In genomic region chr20:59472059-59472458, GRCh38 we compare ENCODE assay signal across 27 cellular contexts.
"Had no signal": no experiment of that assay in that cellular context is flagged by ENCODE, and none has a peak within 500 bp of the region (broad histone marks: within the 10 kb centered on the region; RNA-seq: fewer than 3 reads in every experiment).

No MANE protein-coding gene starts in this region.

- ATAC-seq: foreskin keratinocyte; heart right ventricle; left lung; lower lobe of right lung; natural killer cell; stimulated activated memory B cell treated with anti-CD40 and anti-IgM and Interleukin-4, amounts not matched to agents 10 μg/mL and 1 μg/mL and 100 μg/mL, for 72 hours; stimulated activated naive CD8-positive, alpha-beta T cell treated with anti-CD3 and anti-CD28 coated beads, Interleukin-15, amount 100 ng/mL, for 72 hours had no signal

- H3K27me3 ChIP-seq: foreskin keratinocyte, ovary, sigmoid colon, upper lobe of left lung, vagina had no signal

- H3K36me3 ChIP-seq: esophagus muscularis mucosa, heart right ventricle, left lung, lower lobe of right lung, ovary, prostate gland, sigmoid colon, upper lobe of left lung, vagina had no signal

- H3K4me1 ChIP-seq: esophagus muscularis mucosa, foreskin keratinocyte, heart right ventricle, left lung, lower lobe of right lung, prostate gland, sigmoid colon, upper lobe of left lung, vagina had no signal

- DNase-seq: activated CD4-positive, alpha-beta T cell treated with anti-CD3 and anti-CD28 coated beads for 4 hours; activated CD4-positive, alpha-beta T cell treated with anti-CD3 and anti-CD28 coated beads, Interleukin-2, amount 50 U/mL, for 4 hours; activated CD8-positive, alpha-beta memory T cell treated with anti-CD3 and anti-CD28 coated beads for 24 hours; activated effector memory CD4-positive, alpha-beta T cell treated with Interleukin-2 at 50 U/mL for 16 hours; activated naive CD4-positive, alpha-beta T cell treated with Interleukin-2 at 50 U/mL for 16 hours; anterior cingulate cortex; endodermal cell; foreskin keratinocyte; heart right ventricle; left lung; lower lobe of right lung; mesenchymal stem cell; natural killer cell; ovary; retina; sigmoid colon; small intestine; stimulated activated CD4-positive, alpha-beta T cell treated with anti-CD3 and anti-CD28 coated beads, Interleukin-1b, Interleukin-23, amount 100 ng/mL, for 48 hours; stimulated activated CD4-positive, alpha-beta T cell treated with anti-CD3 and anti-CD28 coated beads, Interleukin-4, amount 100 ng/mL, for 4 hours; stimulated activated CD8-positive, alpha-beta memory T cell treated with anti-CD3 and anti-CD28 coated beads, Interleukin-4, amount 100 ng/mL, for 48 hours; stimulated activated naive CD8-positive, alpha-beta T cell treated with anti-CD3 and anti-CD28 coated beads, Interleukin-15, amount 100 ng/mL, for 72 hours; substantia nigra; upper lobe of left lung had no signal

- H3K27ac ChIP-seq: esophagus muscularis mucosa, foreskin keratinocyte, heart right ventricle, left lung, lower lobe of right lung, ovary, prostate gland, sigmoid colon, upper lobe of left lung, vagina had no signal

- H3K4me3 ChIP-seq: esophagus muscularis mucosa, heart right ventricle, left lung, lower lobe of right lung, ovary, prostate gland, sigmoid colon, upper lobe of left lung, vagina had no signal

- H3K9me3 ChIP-seq: esophagus muscularis mucosa, heart right ventricle, left lung, lower lobe of right lung, ovary, prostate gland, sigmoid colon, upper lobe of left lung, vagina had no signal
